Comparison of ENCODE assay signal across 1 cellular context in the genomic region with DNA sequence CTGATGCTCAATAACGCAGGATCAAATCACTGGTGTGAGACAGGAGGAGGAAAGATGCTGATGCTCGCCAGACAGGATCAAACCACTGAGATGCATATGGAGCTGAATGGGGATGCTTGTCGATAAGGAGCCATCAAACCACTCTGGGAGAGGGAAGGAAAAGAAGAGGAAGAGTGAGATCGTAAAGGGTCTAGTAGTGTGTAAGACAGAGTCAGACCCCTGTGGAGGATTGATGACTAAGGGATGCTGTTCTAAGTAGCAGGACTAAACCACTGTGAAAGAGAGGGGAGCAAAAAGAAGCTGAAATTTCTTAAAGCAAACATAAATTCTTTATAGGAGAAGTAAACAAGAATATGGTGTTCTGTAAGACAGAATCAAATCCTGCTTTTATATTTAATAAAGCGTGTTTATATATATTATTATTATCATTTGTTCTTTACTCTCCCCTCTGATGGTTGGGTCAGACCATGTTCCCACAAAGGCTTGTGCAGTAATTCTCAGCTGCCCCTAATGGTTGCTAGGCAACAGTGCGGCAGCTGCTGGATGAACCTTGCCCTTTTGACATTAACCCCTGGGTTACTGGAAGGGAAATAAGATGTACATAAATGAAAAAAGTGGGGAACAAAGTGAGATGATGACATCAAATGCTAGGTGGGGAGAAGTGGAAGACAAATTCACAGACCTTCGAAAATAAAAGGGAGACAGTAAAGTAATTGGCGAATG.
TF ChIP-seq lines count a peak whose summit lies in the region.

No MANE protein-coding gene starts in this region.

TF ChIP-seq in SK-N-SH, 30 proteins besides CTCF, POLR2A, EP300 and RAD21 (continued from another document):
- TF ChIP-seq, protein P1, sequence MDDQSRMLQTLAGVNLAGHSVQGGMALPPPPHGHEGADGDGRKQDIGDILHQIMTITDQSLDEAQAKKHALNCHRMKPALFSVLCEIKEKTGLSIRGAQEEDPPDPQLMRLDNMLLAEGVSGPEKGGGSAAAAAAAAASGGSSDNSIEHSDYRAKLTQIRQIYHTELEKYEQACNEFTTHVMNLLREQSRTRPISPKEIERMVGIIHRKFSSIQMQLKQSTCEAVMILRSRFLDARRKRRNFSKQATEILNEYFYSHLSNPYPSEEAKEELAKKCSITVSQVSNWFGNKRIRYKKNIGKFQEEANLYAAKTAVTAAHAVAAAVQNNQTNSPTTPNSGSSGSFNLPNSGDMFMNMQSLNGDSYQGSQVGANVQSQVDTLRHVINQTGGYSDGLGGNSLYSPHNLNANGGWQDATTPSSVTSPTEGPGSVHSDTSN (IDR thresholded peaks at IDR 0.05): no peak
- TF ChIP-seq TEAD4 (IDR thresholded peaks at IDR 0.05; ENCODE audit: borderline replicate concordance, insufficient read depth) (no peak), CHD2 (IDR thresholded peaks at IDR 0.05; ENCODE audit: low read length, partially characterized antibody) (no peak), EZH2phosphoT487 (IDR thresholded peaks at IDR 0.05; ENCODE audit: borderline replicate concordance, low read depth) (no peak), RXRA (IDR thresholded peaks at IDR 0.05; ENCODE audit: borderline replicate concordance, low read depth) (no peak)
- TF ChIP-seq, protein P2, sequence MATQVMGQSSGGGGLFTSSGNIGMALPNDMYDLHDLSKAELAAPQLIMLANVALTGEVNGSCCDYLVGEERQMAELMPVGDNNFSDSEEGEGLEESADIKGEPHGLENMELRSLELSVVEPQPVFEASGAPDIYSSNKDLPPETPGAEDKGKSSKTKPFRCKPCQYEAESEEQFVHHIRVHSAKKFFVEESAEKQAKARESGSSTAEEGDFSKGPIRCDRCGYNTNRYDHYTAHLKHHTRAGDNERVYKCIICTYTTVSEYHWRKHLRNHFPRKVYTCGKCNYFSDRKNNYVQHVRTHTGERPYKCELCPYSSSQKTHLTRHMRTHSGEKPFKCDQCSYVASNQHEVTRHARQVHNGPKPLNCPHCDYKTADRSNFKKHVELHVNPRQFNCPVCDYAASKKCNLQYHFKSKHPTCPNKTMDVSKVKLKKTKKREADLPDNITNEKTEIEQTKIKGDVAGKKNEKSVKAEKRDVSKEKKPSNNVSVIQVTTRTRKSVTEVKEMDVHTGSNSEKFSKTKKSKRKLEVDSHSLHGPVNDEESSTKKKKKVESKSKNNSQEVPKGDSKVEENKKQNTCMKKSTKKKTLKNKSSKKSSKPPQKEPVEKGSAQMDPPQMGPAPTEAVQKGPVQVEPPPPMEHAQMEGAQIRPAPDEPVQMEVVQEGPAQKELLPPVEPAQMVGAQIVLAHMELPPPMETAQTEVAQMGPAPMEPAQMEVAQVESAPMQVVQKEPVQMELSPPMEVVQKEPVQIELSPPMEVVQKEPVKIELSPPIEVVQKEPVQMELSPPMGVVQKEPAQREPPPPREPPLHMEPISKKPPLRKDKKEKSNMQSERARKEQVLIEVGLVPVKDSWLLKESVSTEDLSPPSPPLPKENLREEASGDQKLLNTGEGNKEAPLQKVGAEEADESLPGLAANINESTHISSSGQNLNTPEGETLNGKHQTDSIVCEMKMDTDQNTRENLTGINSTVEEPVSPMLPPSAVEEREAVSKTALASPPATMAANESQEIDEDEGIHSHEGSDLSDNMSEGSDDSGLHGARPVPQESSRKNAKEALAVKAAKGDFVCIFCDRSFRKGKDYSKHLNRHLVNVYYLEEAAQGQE (IDR thresholded peaks at IDR 0.05; ENCODE audit: low read depth, low read length): no peak
